8 cellular contexts compared by ENCODE assay signal in the genomic region with DNA sequence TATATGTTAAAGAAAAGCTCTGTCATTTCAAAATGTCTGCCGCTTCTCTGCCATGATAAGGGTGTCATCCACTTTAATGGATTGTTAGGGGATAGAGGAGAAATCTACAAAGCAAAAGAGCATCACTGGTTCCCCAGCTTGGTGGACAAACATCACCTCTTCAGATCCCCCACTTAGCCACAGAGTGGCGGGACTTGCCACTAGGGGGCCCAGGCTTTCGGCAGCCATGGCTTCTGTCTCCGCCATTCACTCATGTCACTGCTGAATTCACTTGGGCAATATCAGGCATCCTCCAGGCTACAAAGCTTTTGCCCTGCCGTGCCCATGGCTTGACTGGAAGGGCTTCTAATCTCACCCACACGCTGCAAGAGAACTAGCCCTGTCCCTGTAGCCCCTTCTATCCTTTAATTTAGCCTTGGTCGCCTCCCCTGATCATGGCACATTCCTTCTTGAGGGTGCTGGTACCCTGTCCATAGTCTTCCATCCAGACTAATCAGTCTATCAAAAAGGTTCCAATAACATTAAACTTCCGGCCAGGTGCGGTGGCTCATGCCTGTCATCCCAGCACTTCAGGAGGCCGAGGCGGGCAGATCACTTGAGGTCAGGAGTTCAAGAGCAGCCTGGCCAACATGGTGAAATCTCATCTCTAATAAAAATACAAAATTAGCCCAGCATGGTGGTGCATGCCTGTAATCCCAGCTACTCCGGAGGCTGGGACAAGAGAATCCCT. TPM values are rescaled to one million over a fixed set of nuclear protein-coding genes. Genes with fewer than 3 reads are reported as not detected.
DNase-seq lines count a peak whose midpoint lies in the region; ATAC-seq and TF ChIP-seq lines count a peak whose summit lies in the region.

No MANE protein-coding gene starts in this region.

- CTCF ChIA-PET in GM10248 (lab: Yijun Ruan, JAX) (interaction anchor here (0.7 to 3.0 kb wide), 6 partner anchors 10 to 49 kb away, joined by 3 to 17 read pairs (median 3); no protein-coding TSS in a partner anchor), mammary epithelial cell (lab: Charles Lee; ENCODE audit: low non-redundant PET) (no interaction called here)

- no peak overlapping the region for H3K9ac ChIP-seq in mammary epithelial cell (ENCODE audit: insufficient read depth, low read length)

- H3K36me3 ChIP-seq in mammary epithelial cell (ENCODE audit: insufficient read depth, low read length), result no peaks in the 10 kb centered on the region

- H3K4me2 ChIP-seq in mammary epithelial cell (ENCODE audit: insufficient read depth, low read depth, low read length), result no peak overlapping the region

- H3K79me2 ChIP-seq in mammary epithelial cell (ENCODE audit: insufficient read depth, low read length), result no peaks in the 10 kb centered on the region

- intact Hi-C loops in mammary epithelial cell (cut with micrococcal nuclease) (no loop called here), left colon (cut with DNase I, micrococcal nuclease) (no loop called here)

- POLR2A ChIA-PET in GM10248 (lab: Yijun Ruan, JAX), result no interaction called here

- no peak overlapping the region for H2AFZ ChIP-seq in mammary epithelial cell (ENCODE audit: low read depth, low read length)

- TF ChIP-seq CTCF in GM10248 (IDR thresholded peaks at IDR 0.05; ENCODE audit: control extremely low read depth, extremely low read depth, low read depth, missing control alignments) (peak; percentile 86), VCaP (conservative IDR thresholded peaks at IDR 0.05) (peak; percentile 63), mammary epithelial cell (conservative IDR thresholded peaks at IDR 0.05 in 1 of 2, IDR thresholded peaks at IDR 0.05 in 1 of 2; ENCODE audit: extremely low read depth in 1 of 2, insufficient read depth in 1 of 2, low read depth in 1 of 2, low read length in 2 of 2) (peak; percentile 71 to 73)

- BruUV-seq in mammary epithelial cell (replicated peaks; lab: Mats Ljungman, UMichigan), result no TSS peak

- dilution Hi-C loops in mammary epithelial cell (cut with HindIII; ENCODE audit: low sequenced_read_pairs), result no loop called here

- ATAC-seq in left colon, result peak; percentile 71
- no peak for ATAC-seq in GM18498 (IDR thresholded peaks at IDR 0.05; ENCODE audit: unreplicated experiment)

- no peak overlapping the region for H3K4me3 ChIP-seq in mammary epithelial cell (replicated peaks in 1 of 3; ENCODE audit: insufficient read depth in 1 of 3, low read depth in 2 of 3, low read length in 3 of 3)

- no peaks in the 10 kb centered on the region for H4K20me1 ChIP-seq in mammary epithelial cell (ENCODE audit: insufficient read depth, low read length)

- H3K27ac ChIP-seq in VCaP (no peak overlapping the region), mammary epithelial cell (ENCODE audit: insufficient read depth, low read depth, low read length) (no peak overlapping the region)

- DNase-seq in GM10248 (ENCODE audit: extremely low spot score) (peak; percentile 85), M059J (ENCODE audit: low read depth) (peak; percentile 50), mammary epithelial cell (peak; percentile 16), left colon (peak in 1 of 2 donors; percentile 76), NCI-H1048 (lab: John Stamatoyannopoulos, UW) (no peak)
- DNase-seq in stimulated activated CD4-positive, alpha-beta T cell treated with anti-CD3 and anti-CD28 coated beads, TNF-alpha, amount 100 ng/mL, for 4 hours (ENCODE audit: low read depth in 3 of 3), result peak; percentile 32 to 39 (median 33)

- no peaks in the 10 kb centered on the region for H3K4me1 ChIP-seq in mammary epithelial cell (ENCODE audit: insufficient read depth, low read length)

- no peaks in the 10 kb centered on the region for H3K9me3 ChIP-seq in mammary epithelial cell (replicated peaks; ENCODE audit: insufficient read depth, low read length)

- in situ Hi-C loops in mammary epithelial cell (cut with MboI; ENCODE audit: low sequenced_read_pairs in 2 of 2), result no loop called here

- WGBS in mammary epithelial cell (ENCODE audit: low coverage, missing lambda C conversion rate), result 80% methylated on average over 12 of the region's 12 CpGs

- no peaks in the 10 kb centered on the region for H3K27me3 ChIP-seq in mammary epithelial cell (ENCODE audit: insufficient read depth, low read length)

RNA-seq across cellular contexts. Expression of a gene that starts 34.7 kb away (rescaled TPM):
- 0.07 TPM in 1 of 2 replicates, not detected in the other for total RNA-seq in M059J (2014; rRNA removed; shearing (Covaris generic))
- total RNA-seq in mammary epithelial cell (under 1 TPM; 0.17 to 0.38 TPM), left colon (under 1 TPM; 0.28 to 0.58 TPM)
- 0.08 TPM for polyA plus RNA-seq in mammary epithelial cell
- polyA minus RNA-seq in mammary epithelial cell, result not detected

RNA-seq across cellular contexts. Expression of a gene that starts 36.3 kb away (rescaled TPM):
- total RNA-seq in M059J (2014; rRNA removed; shearing (Covaris generic)), result 0.07 and 0.42 TPM in 2 replicates
- total RNA-seq in mammary epithelial cell (under 1 TPM in 1 of 2 donors, not detected in 1; 0.26 TPM), left colon (1 to 10 TPM; 2.0 to 4.0 TPM)
- 0.25 TPM for polyA plus RNA-seq in mammary epithelial cell
- 2.7 TPM for polyA minus RNA-seq in mammary epithelial cell
